Comparison of ENCODE assay signal across 2 cellular contexts in genomic region chr20:5845686-5846651, GRCh38.
TF ChIP-seq lines count a peak whose summit lies in the region.

No MANE protein-coding gene starts in this region.

TF ChIP-seq in HepG2, 621 proteins besides CTCF, POLR2A, EP300 and RAD21 (continued from another document):
- TF ChIP-seq UBTF (CRISPR knock-in tag; IDR thresholded peaks at IDR 0.05): no peak
- no peak for TF ChIP-seq ZNF550 (CRISPR knock-in tag; IDR thresholded peaks at IDR 0.05; ENCODE audit: borderline replicate concordance)
- TF ChIP-seq JUNB (CRISPR knock-in tag; IDR thresholded peaks at IDR 0.05; ENCODE audit: borderline replicate concordance): no peak
- TF ChIP-seq HCFC1 (IDR thresholded peaks at IDR 0.05; ENCODE audit: low read depth, low read length): no peak
- TF ChIP-seq RFX1 (IDR thresholded peaks at IDR 0.05): peak; percentile 50; the same call in 1 of the 2 replicates
- no peak for TF ChIP-seq PAWR (CRISPR knock-in tag; IDR thresholded peaks at IDR 0.05; ENCODE audit: borderline replicate concordance)
- 0 out of 2 replicates have a peak, but pooled peaks have one; percentile 33 for TF ChIP-seq SIX4 (CRISPR knock-in tag; IDR thresholded peaks at IDR 0.05)
TF ChIP-seq in HepG2: peak in this region for 3.

TF ChIP-seq in WTC11, 78 proteins besides CTCF, POLR2A, EP300 and RAD21 (continued from another document):
- TF ChIP-seq, protein P1, sequence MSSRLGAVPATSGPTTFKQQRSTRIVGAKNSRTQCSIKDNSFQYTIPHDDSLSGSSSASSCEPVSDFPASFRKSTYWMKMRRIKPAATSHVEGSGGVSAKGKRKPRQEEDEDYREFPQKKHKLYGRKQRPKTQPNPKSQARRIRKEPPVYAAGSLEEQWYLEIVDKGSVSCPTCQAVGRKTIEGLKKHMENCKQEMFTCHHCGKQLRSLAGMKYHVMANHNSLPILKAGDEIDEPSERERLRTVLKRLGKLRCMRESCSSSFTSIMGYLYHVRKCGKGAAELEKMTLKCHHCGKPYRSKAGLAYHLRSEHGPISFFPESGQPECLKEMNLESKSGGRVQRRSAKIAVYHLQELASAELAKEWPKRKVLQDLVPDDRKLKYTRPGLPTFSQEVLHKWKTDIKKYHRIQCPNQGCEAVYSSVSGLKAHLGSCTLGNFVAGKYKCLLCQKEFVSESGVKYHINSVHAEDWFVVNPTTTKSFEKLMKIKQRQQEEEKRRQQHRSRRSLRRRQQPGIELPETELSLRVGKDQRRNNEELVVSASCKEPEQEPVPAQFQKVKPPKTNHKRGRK (CRISPR knock-in tag; IDR thresholded peaks at IDR 0.05; ENCODE audit: borderline replicate concordance): no peak
